ENCODE assay signal across 11 cellular contexts in the genomic region with DNA sequence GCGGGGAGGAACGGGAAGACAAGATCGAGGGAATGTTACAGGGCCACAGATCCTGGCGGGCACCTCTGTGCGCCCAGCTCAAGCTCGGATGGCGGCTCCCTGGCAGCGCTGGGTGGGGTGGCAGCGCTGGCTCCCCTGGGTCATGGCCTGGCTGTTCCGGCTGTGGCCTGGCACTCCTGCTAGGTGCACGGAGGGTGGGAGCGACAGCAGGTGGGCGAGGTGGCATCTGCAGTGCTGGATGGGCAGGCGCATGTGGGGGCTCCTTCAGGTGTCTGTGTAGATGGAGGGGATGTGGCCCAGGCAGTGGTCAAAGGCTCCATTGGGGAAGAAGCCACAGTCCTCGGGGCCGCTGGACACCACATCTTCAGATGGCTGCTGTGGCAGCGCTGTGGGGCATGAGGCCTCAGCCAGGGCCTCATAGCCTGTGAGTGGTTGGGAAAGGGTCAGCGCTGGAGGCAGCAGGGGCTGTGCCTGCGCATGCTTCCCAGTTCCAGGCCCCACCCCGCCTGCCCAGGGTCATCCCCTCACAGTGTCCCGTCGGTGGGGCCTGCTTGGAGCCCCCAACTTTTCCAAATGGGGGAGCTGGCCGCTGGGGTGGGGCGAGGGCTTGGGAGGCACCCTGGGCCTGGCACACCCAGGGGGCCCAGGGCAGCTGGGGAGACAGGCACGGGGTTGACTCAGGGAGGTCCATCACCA. TPM values are rescaled to one million over a fixed set of nuclear protein-coding genes. Genes with fewer than 3 reads are reported as not detected.
"Had no signal": no experiment of that assay in that cellular context is flagged by ENCODE, and none has a peak within 500 bp of the region (broad histone marks: within the 10 kb centered on the region; RNA-seq: fewer than 3 reads in every experiment).

No MANE protein-coding gene starts in this region.

- ATAC-seq: HepG2 had no signal

- H3K27ac ChIP-seq: GM23248, HL-60 had no signal

- H3K9ac ChIP-seq: GM23248 had no signal

- DNase-seq: GM23248, GOT3, H9, HCEC 1CT, HFFc6, KBM-7 had no signal

- H3K4me3 ChIP-seq: GM23248 had no signal

- H2AFZ ChIP-seq: GM23248 had no signal

- FAIRE-seq: H54, HepG2 had no signal

RNA-seq across cellular contexts. Expression of gene DMRTB1, which starts 47.3 kb away (rescaled TPM):
- total RNA-seq: GM23248, H9, HepG2, HFFc6, HT1080 had no signal
- polyA plus RNA-seq: GM23248, HepG2, IgD-negative memory B cell had no signal
